In the genomic region with DNA sequence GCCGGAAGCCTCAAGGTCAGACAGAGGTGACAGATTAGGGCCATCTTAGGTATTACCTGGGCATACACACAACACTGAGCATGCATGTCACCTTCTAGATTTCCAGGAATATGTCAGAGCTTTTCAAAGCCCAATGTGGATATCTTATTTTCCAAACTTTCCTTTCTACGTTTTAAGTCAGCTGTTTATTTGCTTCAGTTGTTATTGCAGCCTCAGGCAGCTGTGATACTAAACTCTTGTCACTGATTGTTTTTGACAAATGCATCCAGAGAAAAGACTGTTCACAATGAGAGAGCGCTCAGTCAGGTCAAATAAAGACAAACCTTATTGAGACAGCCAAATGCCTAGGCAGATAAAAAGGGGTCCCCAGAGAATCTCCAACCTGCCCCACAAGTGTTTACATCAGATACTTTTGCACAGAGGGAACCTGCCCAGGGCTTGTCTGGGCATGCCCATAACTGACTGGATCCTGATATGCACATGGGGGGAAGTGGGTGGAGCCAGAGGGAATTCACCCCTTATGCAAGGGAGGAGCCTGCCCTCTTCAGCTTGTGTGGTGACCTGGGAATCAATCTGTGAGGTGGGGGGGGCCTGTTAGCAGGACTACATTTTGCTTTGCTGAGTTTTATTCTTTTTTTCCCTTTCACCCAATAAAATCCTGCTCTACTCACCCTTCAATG, we compare ENCODE assay signal across 1 cellular context.
TF ChIP-seq lines count a peak whose summit lies in the region.

No MANE protein-coding gene starts in this region.

TF ChIP-seq in GM23338, 12 proteins besides CTCF, POLR2A, EP300 and RAD21 (continued from another document):
- TF ChIP-seq, protein P1, sequence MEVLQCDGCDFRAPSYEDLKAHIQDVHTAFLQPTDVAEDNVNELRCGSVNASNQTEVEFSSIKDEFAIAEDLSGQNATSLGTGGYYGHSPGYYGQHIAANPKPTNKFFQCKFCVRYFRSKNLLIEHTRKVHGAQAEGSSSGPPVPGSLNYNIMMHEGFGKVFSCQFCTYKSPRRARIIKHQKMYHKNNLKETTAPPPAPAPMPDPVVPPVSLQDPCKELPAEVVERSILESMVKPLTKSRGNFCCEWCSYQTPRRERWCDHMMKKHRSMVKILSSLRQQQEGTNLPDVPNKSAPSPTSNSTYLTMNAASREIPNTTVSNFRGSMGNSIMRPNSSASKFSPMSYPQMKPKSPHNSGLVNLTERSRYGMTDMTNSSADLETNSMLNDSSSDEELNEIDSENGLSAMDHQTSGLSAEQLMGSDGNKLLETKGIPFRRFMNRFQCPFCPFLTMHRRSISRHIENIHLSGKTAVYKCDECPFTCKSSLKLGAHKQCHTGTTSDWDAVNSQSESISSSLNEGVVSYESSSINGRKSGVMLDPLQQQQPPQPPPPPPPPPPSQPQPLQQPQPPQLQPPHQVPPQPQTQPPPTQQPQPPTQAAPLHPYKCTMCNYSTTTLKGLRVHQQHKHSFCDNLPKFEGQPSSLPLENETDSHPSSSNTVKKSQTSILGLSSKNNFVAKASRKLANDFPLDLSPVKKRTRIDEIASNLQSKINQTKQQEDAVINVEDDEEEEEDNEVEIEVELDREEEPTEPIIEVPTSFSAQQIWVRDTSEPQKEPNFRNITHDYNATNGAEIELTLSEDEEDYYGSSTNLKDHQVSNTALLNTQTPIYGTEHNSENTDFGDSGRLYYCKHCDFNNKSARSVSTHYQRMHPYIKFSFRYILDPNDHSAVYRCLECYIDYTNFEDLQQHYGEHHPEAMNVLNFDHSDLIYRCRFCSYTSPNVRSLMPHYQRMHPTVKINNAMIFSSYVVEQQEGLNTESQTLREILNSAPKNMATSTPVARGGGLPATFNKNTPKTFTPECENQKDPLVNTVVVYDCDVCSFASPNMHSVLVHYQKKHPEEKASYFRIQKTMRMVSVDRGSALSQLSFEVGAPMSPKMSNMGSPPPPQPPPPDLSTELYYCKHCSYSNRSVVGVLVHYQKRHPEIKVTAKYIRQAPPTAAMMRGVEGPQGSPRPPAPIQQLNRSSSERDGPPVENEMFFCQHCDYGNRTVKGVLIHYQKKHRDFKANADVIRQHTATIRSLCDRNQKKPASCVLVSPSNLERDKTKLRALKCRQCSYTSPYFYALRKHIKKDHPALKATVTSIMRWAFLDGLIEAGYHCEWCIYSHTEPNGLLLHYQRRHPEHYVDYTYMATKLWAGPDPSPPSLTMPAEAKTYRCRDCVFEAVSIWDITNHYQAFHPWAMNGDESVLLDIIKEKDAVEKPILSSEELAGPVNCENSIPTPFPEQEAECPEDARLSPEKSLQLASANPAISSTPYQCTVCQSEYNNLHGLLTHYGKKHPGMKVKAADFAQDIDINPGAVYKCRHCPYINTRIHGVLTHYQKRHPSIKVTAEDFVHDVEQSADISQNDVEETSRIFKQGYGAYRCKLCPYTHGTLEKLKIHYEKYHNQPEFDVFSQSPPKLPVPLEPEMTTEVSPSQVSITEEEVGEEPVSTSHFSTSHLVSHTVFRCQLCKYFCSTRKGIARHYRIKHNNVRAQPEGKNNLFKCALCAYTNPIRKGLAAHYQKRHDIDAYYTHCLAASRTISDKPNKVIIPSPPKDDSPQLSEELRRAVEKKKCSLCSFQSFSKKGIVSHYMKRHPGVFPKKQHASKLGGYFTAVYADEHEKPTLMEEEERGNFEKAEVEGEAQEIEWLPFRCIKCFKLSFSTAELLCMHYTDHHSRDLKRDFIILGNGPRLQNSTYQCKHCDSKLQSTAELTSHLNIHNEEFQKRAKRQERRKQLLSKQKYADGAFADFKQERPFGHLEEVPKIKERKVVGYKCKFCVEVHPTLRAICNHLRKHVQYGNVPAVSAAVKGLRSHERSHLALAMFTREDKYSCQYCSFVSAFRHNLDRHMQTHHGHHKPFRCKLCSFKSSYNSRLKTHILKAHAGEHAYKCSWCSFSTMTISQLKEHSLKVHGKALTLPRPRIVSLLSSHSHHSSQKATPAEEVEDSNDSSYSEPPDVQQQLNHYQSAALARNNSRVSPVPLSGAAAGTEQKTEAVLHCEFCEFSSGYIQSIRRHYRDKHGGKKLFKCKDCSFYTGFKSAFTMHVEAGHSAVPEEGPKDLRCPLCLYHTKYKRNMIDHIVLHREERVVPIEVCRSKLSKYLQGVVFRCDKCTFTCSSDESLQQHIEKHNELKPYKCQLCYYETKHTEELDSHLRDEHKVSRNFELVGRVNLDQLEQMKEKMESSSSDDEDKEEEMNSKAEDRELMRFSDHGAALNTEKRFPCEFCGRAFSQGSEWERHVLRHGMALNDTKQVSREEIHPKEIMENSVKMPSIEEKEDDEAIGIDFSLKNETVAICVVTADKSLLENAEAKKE (CRISPR knock-in tag; IDR thresholded peaks at IDR 0.05), result no peak
- TF ChIP-seq NANOG (IDR thresholded peaks at IDR 0.05; ENCODE audit: borderline replicate concordance) (no peak), EZH2phosphoT487 (IDR thresholded peaks at IDR 0.05; ENCODE audit: unreplicated experiment) (no peak), POLR2AphosphoS5 (IDR thresholded peaks at IDR 0.05; ENCODE audit: low read depth) (no peak)
- TF ChIP-seq, protein P2, sequence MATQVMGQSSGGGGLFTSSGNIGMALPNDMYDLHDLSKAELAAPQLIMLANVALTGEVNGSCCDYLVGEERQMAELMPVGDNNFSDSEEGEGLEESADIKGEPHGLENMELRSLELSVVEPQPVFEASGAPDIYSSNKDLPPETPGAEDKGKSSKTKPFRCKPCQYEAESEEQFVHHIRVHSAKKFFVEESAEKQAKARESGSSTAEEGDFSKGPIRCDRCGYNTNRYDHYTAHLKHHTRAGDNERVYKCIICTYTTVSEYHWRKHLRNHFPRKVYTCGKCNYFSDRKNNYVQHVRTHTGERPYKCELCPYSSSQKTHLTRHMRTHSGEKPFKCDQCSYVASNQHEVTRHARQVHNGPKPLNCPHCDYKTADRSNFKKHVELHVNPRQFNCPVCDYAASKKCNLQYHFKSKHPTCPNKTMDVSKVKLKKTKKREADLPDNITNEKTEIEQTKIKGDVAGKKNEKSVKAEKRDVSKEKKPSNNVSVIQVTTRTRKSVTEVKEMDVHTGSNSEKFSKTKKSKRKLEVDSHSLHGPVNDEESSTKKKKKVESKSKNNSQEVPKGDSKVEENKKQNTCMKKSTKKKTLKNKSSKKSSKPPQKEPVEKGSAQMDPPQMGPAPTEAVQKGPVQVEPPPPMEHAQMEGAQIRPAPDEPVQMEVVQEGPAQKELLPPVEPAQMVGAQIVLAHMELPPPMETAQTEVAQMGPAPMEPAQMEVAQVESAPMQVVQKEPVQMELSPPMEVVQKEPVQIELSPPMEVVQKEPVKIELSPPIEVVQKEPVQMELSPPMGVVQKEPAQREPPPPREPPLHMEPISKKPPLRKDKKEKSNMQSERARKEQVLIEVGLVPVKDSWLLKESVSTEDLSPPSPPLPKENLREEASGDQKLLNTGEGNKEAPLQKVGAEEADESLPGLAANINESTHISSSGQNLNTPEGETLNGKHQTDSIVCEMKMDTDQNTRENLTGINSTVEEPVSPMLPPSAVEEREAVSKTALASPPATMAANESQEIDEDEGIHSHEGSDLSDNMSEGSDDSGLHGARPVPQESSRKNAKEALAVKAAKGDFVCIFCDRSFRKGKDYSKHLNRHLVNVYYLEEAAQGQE (IDR thresholded peaks at IDR 0.05; ENCODE audit: unreplicated experiment), result no peak
